In the genomic region with DNA sequence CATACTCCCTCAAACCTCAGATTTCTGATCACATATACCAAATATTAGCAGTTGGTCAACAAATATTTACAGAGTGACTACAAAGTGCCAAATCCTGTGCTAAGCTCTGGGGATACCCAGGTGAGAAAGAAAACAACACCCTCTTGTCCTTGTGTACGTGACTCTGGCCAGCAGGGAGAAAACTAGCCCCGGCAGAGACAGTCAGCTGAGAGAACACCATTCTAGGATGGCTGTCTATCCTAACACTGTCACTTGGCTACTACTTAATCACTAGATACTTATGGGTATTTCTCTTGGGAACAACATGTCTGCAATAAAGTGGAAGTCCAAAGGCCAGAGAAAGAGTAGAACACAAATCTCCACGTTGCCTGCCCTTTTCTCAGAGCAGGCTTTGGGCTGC, we compare ENCODE assay signal across 25 cellular contexts. TPM values are rescaled to one million over a fixed set of nuclear protein-coding genes. Genes with fewer than 3 reads are reported as not detected.
DNase-seq lines count a peak whose midpoint lies in the region; ATAC-seq and TF ChIP-seq lines count a peak whose summit lies in the region.
"Had no signal": no experiment of that assay in that cellular context is flagged by ENCODE, and none has a peak within 500 bp of the region (broad histone marks: within the 10 kb centered on the region; RNA-seq: fewer than 3 reads in every experiment).

No MANE protein-coding gene starts in this region.

- H3K4me3 ChIP-seq in fibroblast of the aortic adventitia (ENCODE audit: low read depth, low read length) (peak overlapping the region; percentile 26), thoracic aorta (peak overlapping the region; percentile 64)
- H3K4me3 ChIP-seq: K562, prostate gland had no signal

- peaks cover 18% of the 10 kb centered on the region for H3K9me3 Mint-ChIP-seq in WTC11

- ATAC-seq in left lobe of liver (peak; percentile 87), thoracic aorta (ENCODE audit: insufficient number of reproducible peaks, low FRiP score, low read depth) (no peak), HG02840 (IDR thresholded peaks at IDR 0.05; ENCODE audit: low FRiP score, unreplicated experiment) (no peak), WTC11 (no peak)
- ATAC-seq: activated CD8-positive, alpha-beta T cell treated with anti-CD3 and anti-CD28 coated beads for 36 hours; HCT116; K562; stimulated activated naive B cell treated with anti-CD40 and anti-IgM and Interleukin-4, amounts not matched to agents 10 μg/mL and 1 μg/mL and 100 μg/mL, for 72 hours had no signal

- peak; percentile 26 for DNase-seq in NCI-H510A treated with DMSO at 0.1 percent for 48 hours (lab: John Stamatoyannopoulos, UW)
- no peak for DNase-seq in NCI-H510A (lab: John Stamatoyannopoulos, UW)
- DNase-seq in fibroblast of the aortic adventitia (ENCODE audit: low read depth) = peak; percentile 7
- no peak for DNase-seq in left lobe of liver (ENCODE audit: low spot score)
- DNase-seq in thoracic aorta (ENCODE audit: low spot score) = no peak
- no peak for DNase-seq in NCI-H774 (lab: John Stamatoyannopoulos, UW)
- no peak for DNase-seq in WTC11 (ENCODE audit: low spot score)
- DNase-seq: activated CD4-positive, alpha-beta T cell treated with anti-CD3 and anti-CD28 coated beads for 1 hour; activated CD8-positive, alpha-beta T cell treated with anti-CD3 and anti-CD28 coated beads for 36 hours; activated naive CD4-positive, alpha-beta T cell treated with anti-CD3 and anti-CD28 coated beads, Interleukin-2, amount 10 ng/mL, durations not matched to agents 7 days and 5 days; C1 segment of cervical spinal cord; Caco-2; DMS79 treated with DMSO at 0.1 percent for 48 hours; GDM1; immature natural killer cell; NCI-H1048; NCI-H446 treated with DMSO at 0.1 percent for 48 hours; SHP77; stimulated activated naive B cell treated with anti-CD40 and anti-IgM and Interleukin-4, amounts not matched to agents 10 μg/mL and 1 μg/mL and 100 μg/mL, for 72 hours had no signal

- no peak overlapping the region for H3K27ac Mint-ChIP-seq in WTC11
- H3K27ac Mint-ChIP-seq: activated CD8-positive, alpha-beta T cell treated with anti-CD3 and anti-CD28 coated beads for 36 hours; activated naive CD4-positive, alpha-beta T cell treated with anti-CD3 and anti-CD28 coated beads, Interleukin-2, amount 10 ng/mL, durations not matched to agents 7 days and 5 days; immature natural killer cell; mesothelial cell of epicardium; stimulated activated naive B cell treated with anti-CD40 and anti-IgM and Interleukin-4, amounts not matched to agents 10 μg/mL and 1 μg/mL and 100 μg/mL, for 72 hours had no signal

- no peaks in the 10 kb centered on the region for H3K9me3 ChIP-seq in thoracic aorta
- H3K9me3 ChIP-seq: Caco-2, prostate gland had no signal

- no peak for TF ChIP-seq CTCF in fibroblast of the aortic adventitia (IDR thresholded peaks at IDR 0.05; ENCODE audit: insufficient read depth, low read length)
- no peak for TF ChIP-seq CTCF in thoracic aorta (IDR thresholded peaks at IDR 0.05)
- TF ChIP-seq CTCF in WTC11 (IDR thresholded peaks at IDR 0.05) = no peak

- H3K4me1 ChIP-seq in thoracic aorta (ENCODE audit: control insufficient read depth in 1 of 2, low read depth in 2 of 2) = peaks cover 3 to 30% of the 10 kb centered on the region in 2 donors
- H3K4me1 ChIP-seq: Caco-2, prostate gland had no signal

- no peaks in the 10 kb centered on the region for H3K27me3 ChIP-seq in thoracic aorta (replicated peaks; ENCODE audit: insufficient read depth)

- H3K36me3 Mint-ChIP-seq in WTC11 = peaks cover 24% of the 10 kb centered on the region

- POLR2A ChIA-PET in WTC11 (lab: Charles Lee) = no interaction called here

- peak overlapping the region; percentile 54 to 66 for H3K27ac ChIP-seq in thoracic aorta
- H3K27ac ChIP-seq: 22Rv1, prostate gland had no signal

- H3K4me3 Mint-ChIP-seq in WTC11 = no peak overlapping the region
- H3K4me3 Mint-ChIP-seq: activated CD8-positive, alpha-beta T cell treated with anti-CD3 and anti-CD28 coated beads for 36 hours; activated naive CD4-positive, alpha-beta T cell treated with anti-CD3 and anti-CD28 coated beads, Interleukin-2, amount 10 ng/mL, durations not matched to agents 7 days and 5 days; immature natural killer cell; mesothelial cell of epicardium; stimulated activated naive B cell treated with anti-CD40 and anti-IgM and Interleukin-4, amounts not matched to agents 10 μg/mL and 1 μg/mL and 100 μg/mL, for 72 hours had no signal

- no peaks in the 10 kb centered on the region for H3K36me3 ChIP-seq in thoracic aorta
- H3K36me3 ChIP-seq: prostate gland had no signal

- CTCF ChIA-PET in WTC11 (lab: Charles Lee) = no interaction called here

- no peaks in the 10 kb centered on the region for H3K27me3 Mint-ChIP-seq in WTC11 (ENCODE audit: low read depth)
- H3K27me3 Mint-ChIP-seq: activated CD8-positive, alpha-beta T cell treated with anti-CD3 and anti-CD28 coated beads for 36 hours; activated naive CD4-positive, alpha-beta T cell treated with anti-CD3 and anti-CD28 coated beads, Interleukin-2, amount 10 ng/mL, durations not matched to agents 7 days and 5 days; stimulated activated naive B cell treated with anti-CD40 and anti-IgM and Interleukin-4, amounts not matched to agents 10 μg/mL and 1 μg/mL and 100 μg/mL, for 72 hours had no signal

- H3K4me1 Mint-ChIP-seq in WTC11 = no peaks in the 10 kb centered on the region

TF ChIP-seq in WTC11, 78 proteins besides CTCF, POLR2A, EP300 and RAD21:
- TF ChIP-seq, protein P1, sequence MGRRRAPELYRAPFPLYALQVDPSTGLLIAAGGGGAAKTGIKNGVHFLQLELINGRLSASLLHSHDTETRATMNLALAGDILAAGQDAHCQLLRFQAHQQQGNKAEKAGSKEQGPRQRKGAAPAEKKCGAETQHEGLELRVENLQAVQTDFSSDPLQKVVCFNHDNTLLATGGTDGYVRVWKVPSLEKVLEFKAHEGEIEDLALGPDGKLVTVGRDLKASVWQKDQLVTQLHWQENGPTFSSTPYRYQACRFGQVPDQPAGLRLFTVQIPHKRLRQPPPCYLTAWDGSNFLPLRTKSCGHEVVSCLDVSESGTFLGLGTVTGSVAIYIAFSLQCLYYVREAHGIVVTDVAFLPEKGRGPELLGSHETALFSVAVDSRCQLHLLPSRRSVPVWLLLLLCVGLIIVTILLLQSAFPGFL (CRISPR knock-in tag; IDR thresholded peaks at IDR 0.05; ENCODE audit: borderline replicate concordance) = no peak
- no peak for TF ChIP-seq NFATC4 (CRISPR knock-in tag; IDR thresholded peaks at IDR 0.05)
- no peak for TF ChIP-seq TCF7 (CRISPR knock-in tag; IDR thresholded peaks at IDR 0.05; ENCODE audit: low read depth)
- TF ChIP-seq TEAD1 (CRISPR knock-in tag; IDR thresholded peaks at IDR 0.05) = no peak

RNA-seq across cellular contexts. Expression of a gene that starts 57.9 kb away (rescaled TPM):
- total RNA-seq in fibroblast of the aortic adventitia (ENCODE audit: low replicate concordance) (0.08 and 0.99 TPM in 2 replicates), left lobe of liver (1.5 TPM), thoracic aorta (1 to 10 TPM in 1 of 2 donors, under 1 TPM in 1; 0.68 to 3.7 TPM), WTC11 (2021) (0.23 to 0.55 TPM (median 0.24 TPM) in 3 replicates)

Comparison
In these comparisons a context has a peak if more than half of its experiments do, and no peak if none do; other contexts are left out.
1. DNase-seq: peak in NCI-H510A treated with DMSO at 0.1 percent for 48 hours (single experiment) and fibroblast of the aortic adventitia (single experiment); none in NCI-H510A (single experiment), left lobe of liver (single experiment), thoracic aorta (single experiment), NCI-H774 (single experiment) and WTC11 (single experiment).